ENCODE assay signal across 8 cellular contexts in genomic region chr7:16078076-16078952, GRCh38.
DNase-seq lines count a peak whose midpoint lies in the region; ATAC-seq and TF ChIP-seq lines count a peak whose summit lies in the region.

No MANE protein-coding gene starts in this region.

- no peak overlapping the region for H3K4me3 Mint-ChIP-seq in Caco-2 (ENCODE audit: unreplicated experiment)

- POLR2A ChIA-PET in Caco-2 (lab: Charles Lee) = interaction anchor here (1.4 kb wide), 1 partner anchor 342 kb away, joined by 3 read pairs; no protein-coding TSS in a partner anchor

- BruUV-seq in Caco-2 (replicated peaks; lab: Mats Ljungman, UMichigan) = no TSS peak

- peaks cover 25% of the 10 kb centered on the region for H3K4me1 Mint-ChIP-seq in Caco-2 (ENCODE audit: low read depth, unreplicated experiment)

- H3K27ac Mint-ChIP-seq in Caco-2 (ENCODE audit: unreplicated experiment) = peak overlapping the region; percentile 65

- peak; percentile 43 to 79 for DNase-seq in Caco-2
- DNase-seq in NCI-H2227 (lab: John Stamatoyannopoulos, UW; ENCODE audit: unreplicated experiment) = peak; percentile 56
- peak; percentile 85 for DNase-seq in adipocyte (ENCODE audit: low read depth)
- DNase-seq in hepatic stellate cell (ENCODE audit: low spot score) = peak; percentile 5
- DNase-seq in spleen = no peak
- DNase-seq in T1000 (lab: John Stamatoyannopoulos, UW) = no peak

- H3K9ac ChIP-seq in adipocyte (ENCODE audit: low read length) = no peak overlapping the region

- H3K27me3 ChIP-seq in Caco-2 (replicated peaks; ENCODE audit: control insufficient read depth, insufficient read depth, low read length) (no peaks in the 10 kb centered on the region), adipocyte (replicated peaks; ENCODE audit: control insufficient read depth, insufficient read depth, low read length) (no peaks in the 10 kb centered on the region), spleen (replicated peaks in 1 of 7) (no peaks in the 10 kb centered on the region)

- H3K9me3 ChIP-seq in Caco-2 (no peaks in the 10 kb centered on the region), adipocyte (ENCODE audit: control insufficient read depth, low read length) (no peaks in the 10 kb centered on the region), spleen (no peaks in the 10 kb centered on the region)

- H3K27ac ChIP-seq in spleen = no peak overlapping the region

- TF ChIP-seq CTCF in Caco-2 (IDR thresholded peaks at IDR 0.05; ENCODE audit: insufficient read depth in 1 of 2, low read depth in 1 of 2, low read length in 1 of 2, severe bottlenecking in 1 of 2, unreplicated experiment in 1 of 2) (peak; percentile 63 to 64), spleen (IDR thresholded peaks at IDR 0.05 in 8 of 11, conservative IDR thresholded peaks at IDR 0.05 in 3 of 11) (peak in 7 of 11 experiments; percentile 41 to 70 (median 51))

- TF ChIP-seq POLR2A in spleen (IDR thresholded peaks at IDR 0.05) = no peak

- peaks cover 6% of the 10 kb centered on the region for H3K36me3 Mint-ChIP-seq in Caco-2 (ENCODE audit: insufficient read depth, unreplicated experiment)

- H3K4me1 ChIP-seq in Caco-2 (peaks cover 9% of the 10 kb centered on the region), adipocyte (ENCODE audit: control insufficient read depth, insufficient read depth, low read length) (no peaks in the 10 kb centered on the region), spleen (no peaks in the 10 kb centered on the region)

- peaks cover 39% of the 10 kb centered on the region for H3K9me3 Mint-ChIP-seq in Caco-2 (ENCODE audit: unreplicated experiment)

- H3K36me3 ChIP-seq in Caco-2 (ENCODE audit: control insufficient read depth, insufficient read depth, low read length) = no peaks in the 10 kb centered on the region
- H3K36me3 ChIP-seq in adipocyte (ENCODE audit: control insufficient read depth, insufficient read depth, low read length, severe bottlenecking) = no peaks in the 10 kb centered on the region
- no peaks in the 10 kb centered on the region for H3K36me3 ChIP-seq in spleen

- CTCF ChIA-PET in Caco-2 (lab: Charles Lee) = interaction anchor here (1.0 to 1.5 kb wide), 3 partner anchors 194 to 486 kb away, joined by 4 to 11 read pairs (median 6); partner anchors contain the start of gene CRPPA

- WGBS in spleen, 5 donors = 43 to 57% (median 45%) methylated on average over 3 of the region's 3 CpGs

- H3K27me3 Mint-ChIP-seq in Caco-2 (ENCODE audit: insufficient read depth, unreplicated experiment) = no peaks in the 10 kb centered on the region

- peak; percentile 83 for ATAC-seq in GM18909 (IDR thresholded peaks at IDR 0.05; ENCODE audit: poor library complexity, unreplicated experiment)
- peak; percentile 82 for ATAC-seq in HG03175 (IDR thresholded peaks at IDR 0.05; ENCODE audit: unreplicated experiment)

- H3K4me3 ChIP-seq in Caco-2 (ENCODE audit: low read depth, low read length) (no peak overlapping the region), adipocyte (ENCODE audit: low read length) (no peak overlapping the region), spleen (no peak overlapping the region)

- intact Hi-C loops in Caco-2 (cut with micrococcal nuclease; ENCODE audit: unreplicated experiment) = loop anchor here (1.0 to 10.0 kb wide), 7 partner anchors 20 to 1364 kb away; no protein-coding TSS in a partner anchor
- intact Hi-C loops in spleen (cut with DNase I; ENCODE audit: low total_unique reads) = loop anchor here (5.0 to 10.0 kb wide), 2 partner anchors 494 to 754 kb away; no protein-coding TSS in a partner anchor

Comparison
In these comparisons a context has a peak if more than half of its experiments do, and no peak if none do; other contexts are left out.
1. DNase-seq: peak in Caco-2 (2 of 2), NCI-H2227 (single experiment), adipocyte (single experiment) and hepatic stellate cell (single experiment); none in spleen (single experiment) and T1000 (single experiment).